8 cellular contexts compared by ENCODE assay signal in the genomic region with DNA sequence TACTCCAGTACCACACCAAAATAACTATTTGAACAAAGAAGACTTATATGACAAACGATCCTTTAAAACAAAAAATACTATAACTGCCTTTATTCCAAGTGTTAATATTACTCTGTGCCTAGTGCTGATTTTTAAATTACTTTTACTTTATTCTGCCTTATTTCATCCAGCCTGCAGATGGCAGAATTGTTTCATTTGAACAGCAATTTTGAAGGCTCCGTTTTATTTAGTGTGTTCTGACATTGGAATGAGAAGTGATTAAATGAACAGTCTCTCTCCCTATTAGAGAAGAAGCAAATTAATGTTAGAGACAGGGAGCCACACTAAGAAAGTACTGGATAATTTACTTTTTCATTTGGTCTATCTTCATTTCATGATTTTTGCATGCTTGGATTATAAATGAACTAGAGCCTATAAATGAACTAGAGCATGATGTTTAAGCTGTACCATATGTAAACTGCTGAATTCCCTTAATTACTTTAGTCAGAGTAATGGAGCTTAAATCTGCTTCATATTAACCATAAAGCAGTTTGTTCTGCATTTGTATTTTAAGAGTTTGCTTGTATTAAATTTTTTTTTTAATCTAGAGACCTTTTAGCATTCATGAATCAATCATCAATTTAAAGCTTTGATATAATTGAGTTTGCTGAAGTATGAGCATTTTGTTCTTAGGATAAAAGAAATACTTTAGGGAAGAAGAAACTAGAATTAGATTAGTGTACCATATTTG. TPM values are rescaled to one million over a fixed set of nuclear protein-coding genes. Genes with fewer than 3 reads are reported as not detected.
DNase-seq lines count a peak whose midpoint lies in the region; ATAC-seq and TF ChIP-seq lines count a peak whose summit lies in the region.

No MANE protein-coding gene starts in this region.

- no peaks in the 10 kb centered on the region for H3K27me3 ChIP-seq in OCI-LY3 (ENCODE audit: low read depth, low read length)
- no peaks in the 10 kb centered on the region for H3K27me3 ChIP-seq in lung (ENCODE audit: control insufficient read depth, insufficient read depth)

- peaks cover 8% of the 10 kb centered on the region for H4K20me1 ChIP-seq in OCI-LY3 (ENCODE audit: insufficient read depth, low read length)

- no peaks in the 10 kb centered on the region for H3K9me3 ChIP-seq in OCI-LY3 (ENCODE audit: insufficient read depth, low read length)
- H3K9me3 ChIP-seq in lung (ENCODE audit: control insufficient read depth in 2 of 2, insufficient read depth in 1 of 2, low read length in 1 of 2): no peaks in the 10 kb centered on the region

- ATAC-seq in HG03095 (IDR thresholded peaks at IDR 0.05; ENCODE audit: unreplicated experiment) (peak; percentile 54), lung (ENCODE audit: insufficient read depth, low FRiP score) (no peak), HG03175 (IDR thresholded peaks at IDR 0.05; ENCODE audit: unreplicated experiment) (no peak)

- no peak overlapping the region for H3K4me2 ChIP-seq in OCI-LY3 (ENCODE audit: low read length)

- peak overlapping the region; percentile 67 for H3K27ac Mint-ChIP-seq in chondrocyte (ENCODE audit: unreplicated experiment)

- H3K4me1 Mint-ChIP-seq in chondrocyte (ENCODE audit: low read depth): peaks cover 60% of the 10 kb centered on the region

- no peak overlapping the region for H3K9ac ChIP-seq in OCI-LY3 (ENCODE audit: low read length)

- H3K9me3 Mint-ChIP-seq in chondrocyte (ENCODE audit: low read depth): no peaks in the 10 kb centered on the region

- no peak overlapping the region for H3K27ac ChIP-seq in OCI-LY3 (ENCODE audit: low read length)
- H3K27ac ChIP-seq in lung (ENCODE audit: low read depth in 1 of 2, low read length in 1 of 2): no peak overlapping the region

- peaks cover 15% of the 10 kb centered on the region for H3K4me1 ChIP-seq in OCI-LY3 (ENCODE audit: low read length)
- peaks cover 0 to 1% of the 10 kb centered on the region in 2 donors for H3K4me1 ChIP-seq in lung (ENCODE audit: control insufficient read depth in 2 of 2, insufficient read depth in 2 of 2, low read length in 2 of 2)

- H3K36me3 Mint-ChIP-seq in chondrocyte (ENCODE audit: low read depth): no peaks in the 10 kb centered on the region

- no peak overlapping the region for H2AFZ ChIP-seq in OCI-LY3 (ENCODE audit: low read depth, low read length)

- H3K4me3 ChIP-seq in OCI-LY3 (ENCODE audit: low read length): no peak overlapping the region
- H3K4me3 ChIP-seq in lung: no peak overlapping the region

- H3K4me3 Mint-ChIP-seq in chondrocyte (ENCODE audit: unreplicated experiment): no peak overlapping the region

- H3K36me3 ChIP-seq in OCI-LY3 (replicated peaks; ENCODE audit: low read depth, low read length): no peaks in the 10 kb centered on the region
- no peaks in the 10 kb centered on the region for H3K36me3 ChIP-seq in lung (ENCODE audit: control insufficient read depth in 2 of 2, insufficient read depth in 2 of 2, low read length in 2 of 2)

- H3K79me2 ChIP-seq in OCI-LY3 (ENCODE audit: low read length): peaks cover 42% of the 10 kb centered on the region

- TF ChIP-seq CTCF in OCI-LY3 (IDR thresholded peaks at IDR 0.05; ENCODE audit: low read depth, low read length) (peak; percentile 89), chondrocyte (IDR thresholded peaks at IDR 0.05) (peak; percentile 94), lung (IDR thresholded peaks at IDR 0.05; ENCODE audit: control extremely low read depth, extremely low read depth) (peak; percentile 66)

- DNase-seq in DMS79 (lab: John Stamatoyannopoulos, UW) (peak; percentile 29), chondrocyte (ENCODE audit: low spot score) (no peak), lung (ENCODE audit: low spot score) (no peak), NK-92 (lab: John Stamatoyannopoulos, UW; ENCODE audit: unreplicated experiment) (no peak)
- no peak for DNase-seq in effector CD8-positive, alpha-beta T cell (lab: John Stamatoyannopoulos, UW)

- WGBS in lung, 2 donors: 8 to 22% methylated on average over 2 of the region's 2 CpGs

- no peaks in the 10 kb centered on the region for H3K27me3 Mint-ChIP-seq in chondrocyte (ENCODE audit: low read depth)

RNA-seq across cellular contexts. Expression of a gene that starts 9.8 kb away (rescaled TPM):
- total RNA-seq in chondrocyte (28.5 to 39.7 TPM (median 38.8 TPM) in 3 replicates), lung (10 to 100 TPM; 27.5 to 37.5 TPM)
- 10 to 100 TPM; 18.5 to 20.1 TPM for polyA plus RNA-seq in lung

RNA-seq across cellular contexts. Expression of a gene that starts 10.1 kb away (rescaled TPM):
- total RNA-seq in chondrocyte (13.3 to 16.8 TPM (median 13.3 TPM) in 3 replicates), lung (10 to 100 TPM; 24.3 to 28.9 TPM)
- 10 to 100 TPM; 21.7 to 27.8 TPM for polyA plus RNA-seq in lung
